Comparison of ENCODE assay signal across 8 cellular contexts in genomic region chr13:49246850-49247721, GRCh38. TPM values are rescaled to one million over a fixed set of nuclear protein-coding genes. Genes with fewer than 3 reads are reported as not detected.
DNase-seq lines count a peak whose midpoint lies in the region; ATAC-seq and TF ChIP-seq lines count a peak whose summit lies in the region.

No MANE protein-coding gene starts in this region.

- peak; percentile 22 for DNase-seq in DMS53 (lab: John Stamatoyannopoulos, UW)
- no peak for DNase-seq in DMS53 treated with DMSO at 0.1 percent for 48 hours (lab: John Stamatoyannopoulos, UW; ENCODE audit: unreplicated experiment)
- DNase-seq in heart right ventricle = no peak
- no peak for DNase-seq in skeletal muscle cell (ENCODE audit: low read depth)
- DNase-seq in NCI-H2227 (lab: John Stamatoyannopoulos, UW; ENCODE audit: unreplicated experiment) = no peak
- no peak for DNase-seq in effector CD4-positive, alpha-beta T cell

- H3K4me3 ChIP-seq in WI38 (ENCODE audit: low read depth, low read length) (peak overlapping the region; percentile 90), heart right ventricle (peak overlapping the region; percentile 53 to 93 (median 87)), skeletal muscle cell (ENCODE audit: low read depth, low read length) (peak overlapping the region; percentile 94)

- TF ChIP-seq CTCF in WI38 (IDR thresholded peaks at IDR 0.05; ENCODE audit: low read depth, low read length) (no peak), heart right ventricle (IDR thresholded peaks at IDR 0.05) (no peak)

- intact Hi-C loops in heart right ventricle (cut with DNase I) = loop anchor here in 1 of 10 donors (5.0 kb wide), 1 partner anchor 35 kb away; no protein-coding TSS in a partner anchor

- peaks cover 0 to 6% (median 0%) of the 10 kb centered on the region in 11 donors for H3K9me3 ChIP-seq in heart right ventricle

- H3K27ac ChIP-seq in heart right ventricle = peak overlapping the region; percentile 70 to 95 (median 89)

- peaks cover 0 to 26% (median 0%) of the 10 kb centered on the region in 9 donors for H3K36me3 ChIP-seq in heart right ventricle

- ATAC-seq in HG02970 (IDR thresholded peaks at IDR 0.05; ENCODE audit: low FRiP score, unreplicated experiment) = peak; percentile 30
- ATAC-seq in heart right ventricle = peak; percentile 53 to 85 (median 78)

- no peaks in the 10 kb centered on the region for H3K27me3 ChIP-seq in heart right ventricle

- peaks cover 4 to 28% (median 18%) of the 10 kb centered on the region in 9 donors for H3K4me1 ChIP-seq in heart right ventricle

- WGBS in heart right ventricle, 2 donors = 17% methylated on average over 6 of the region's 6 CpGs

RNA-seq across cellular contexts. Expression of gene CDADC1, which starts 0.6 kb away (rescaled TPM):
- 10 to 100 TPM in 4 of 10 donors, 1 to 10 TPM in 6; 6.6 to 12.7 (median 9.4) TPM for total RNA-seq in heart right ventricle
- 1 to 10 TPM; 4.9 to 5.0 TPM for polyA plus RNA-seq in heart right ventricle

RNA-seq across cellular contexts. Expression of gene MLNR, which starts 26.9 kb away (rescaled TPM):
- total RNA-seq in heart right ventricle = not detected
- polyA plus RNA-seq in heart right ventricle = not detected
